Comparison of ENCODE assay signal across 8 cellular contexts in genomic region chr1:230753586-230754251, GRCh38. TPM values are rescaled to one million over a fixed set of nuclear protein-coding genes. Genes with fewer than 3 reads are reported as not detected.
DNase-seq lines count a peak whose midpoint lies in the region; ATAC-seq, FAIRE-seq and TF ChIP-seq lines count a peak whose summit lies in the region.

No MANE protein-coding gene starts in this region.

- H3K27me3 ChIP-seq in KMS-11 (ENCODE audit: insufficient read depth, low read depth) (no peaks in the 10 kb centered on the region), pancreas (no peaks in the 10 kb centered on the region)

- 58 to 71% methylated on average over 24 of the region's 24 CpGs for WGBS in pancreas, 2 donors

- no peaks in the 10 kb centered on the region for H3K9me3 Mint-ChIP-seq in T-helper 2 cell treated with Interferon-gamma antibody and Interleukin-4, amounts not matched to agents 5 μg/mL and 100 μg/mL, for 36 hours

- peak overlapping the region; percentile 58 for H3K4me3 ChIP-seq in KMS-11 (IDR thresholded peaks at IDR 0.05; ENCODE audit: insufficient read depth, low read depth, low read length)
- H3K4me3 ChIP-seq in pancreas, result no peak overlapping the region

- H3K4me1 ChIP-seq in KMS-11 (ENCODE audit: low read depth, poor library complexity, severe bottlenecking) (peaks cover 3% of the 10 kb centered on the region), pancreas (peaks cover 0 to 5% (median 3%) of the 10 kb centered on the region in 3 donors)

- no peak overlapping the region for H3K27ac Mint-ChIP-seq in T-helper 2 cell treated with Interferon-gamma antibody and Interleukin-4, amounts not matched to agents 5 μg/mL and 100 μg/mL, for 36 hours

- ATAC-seq in pancreas (peak in 3 of 4 donors; percentile 69 to 84 (median 77)), GM18520 (IDR thresholded peaks at IDR 0.05; ENCODE audit: unreplicated experiment) (no peak), GM19351 (IDR thresholded peaks at IDR 0.05; ENCODE audit: unreplicated experiment) (no peak), HG02798 (IDR thresholded peaks at IDR 0.05; ENCODE audit: poor library complexity, unreplicated experiment) (no peak)

- H3K27me3 Mint-ChIP-seq in T-helper 2 cell treated with Interferon-gamma antibody and Interleukin-4, amounts not matched to agents 5 μg/mL and 100 μg/mL, for 36 hours (ENCODE audit: low read depth), result no peaks in the 10 kb centered on the region

- H3K9ac ChIP-seq in KMS-11, result peak overlapping the region; percentile 36; the same call in 1 of the 2 replicates

- peak overlapping the region; percentile 41 for H3K4me2 ChIP-seq in KMS-11

- no peaks in the 10 kb centered on the region for H3K4me1 Mint-ChIP-seq in T-helper 2 cell treated with Interferon-gamma antibody and Interleukin-4, amounts not matched to agents 5 μg/mL and 100 μg/mL, for 36 hours (ENCODE audit: low read depth)

- intact Hi-C loops in head of caudate nucleus (cut with DNase I), result loop anchor here (5.0 kb wide), 1 partner anchor 41 kb away; the partner anchor contains the start of gene AGT
- intact Hi-C loops in pancreas (cut with DNase I), result no loop called here

- no peaks in the 10 kb centered on the region for H4K20me1 ChIP-seq in KMS-11 (ENCODE audit: insufficient read depth)

- FAIRE-seq in pancreas (lab: Jason Lieb, UNC), result no peak

- H2AFZ ChIP-seq in KMS-11 (ENCODE audit: low read depth), result peak overlapping the region; percentile 63; the same call in 1 of the 2 replicates

- peak overlapping the region; percentile 30; the same call in 1 of the 2 replicates for H3K27ac ChIP-seq in KMS-11
- peak overlapping the region in 1 of 4 donors; percentile 47 for H3K27ac ChIP-seq in pancreas

- DNase-seq in DMS153 (lab: John Stamatoyannopoulos, UW) (peak; percentile 92), head of caudate nucleus (peak in 29 of 42 donors; percentile 17 to 79 (median 55)), pancreas (peak in 2 of 6 donors; percentile 36 to 73)
- DNase-seq in T-helper 2 cell treated with Interferon-gamma antibody and Interleukin-4, amounts not matched to agents 5 μg/mL and 100 μg/mL, for 36 hours (ENCODE audit: low spot score), result peak; percentile 36

- no peaks in the 10 kb centered on the region for H3K9me3 ChIP-seq in pancreas

- H3K36me3 ChIP-seq in KMS-11 (ENCODE audit: insufficient read depth) (no peaks in the 10 kb centered on the region), pancreas (no peaks in the 10 kb centered on the region)

- H3K79me2 ChIP-seq in KMS-11 (ENCODE audit: insufficient read depth, low read depth), result no peaks in the 10 kb centered on the region

- no peak for TF ChIP-seq CTCF in KMS-11 (conservative IDR thresholded peaks at IDR 0.05; ENCODE audit: low read depth, low read length)
- TF ChIP-seq CTCF in pancreas (IDR thresholded peaks at IDR 0.05), result no peak

- no peaks in the 10 kb centered on the region for H3K36me3 Mint-ChIP-seq in T-helper 2 cell treated with Interferon-gamma antibody and Interleukin-4, amounts not matched to agents 5 μg/mL and 100 μg/mL, for 36 hours (ENCODE audit: low read depth)

- H3K4me3 Mint-ChIP-seq in T-helper 2 cell treated with Interferon-gamma antibody and Interleukin-4, amounts not matched to agents 5 μg/mL and 100 μg/mL, for 36 hours, result peak overlapping the region; percentile 73

RNA-seq across cellular contexts. Expression of gene CAPN9, which starts 6.5 kb away (rescaled TPM):
- under 1 TPM in 3 of 6 donors, not detected in 3; 0.08 to 0.73 (median 0.28) TPM for total RNA-seq in pancreas
- not detected for polyA plus RNA-seq in pancreas

RNA-seq across cellular contexts. Expression of gene AGT, which starts 39.8 kb away (rescaled TPM):
- 10 to 100 TPM in 2 of 6 donors, 1 to 10 TPM in 4; 1.1 to 23.4 (median 9.1) TPM for total RNA-seq in pancreas
- polyA plus RNA-seq in pancreas, result 1 to 10 TPM; 8.2 to 8.4 TPM

Comparison
In these comparisons a context has a peak if more than half of its experiments do, and no peak if none do; other contexts are left out.
1. ATAC-seq: peak in pancreas (3 of 4); none in GM18520 (single experiment), GM19351 (single experiment) and HG02798 (single experiment).